ENCODE assay signal across 9 cellular contexts in genomic region chr6:126804255-126805064, GRCh38.
DNase-seq lines count a peak whose midpoint lies in the region; ATAC-seq, FAIRE-seq and TF ChIP-seq lines count a peak whose summit lies in the region.
"Had no signal": no experiment of that assay in that cellular context is flagged by ENCODE, and none has a peak within 500 bp of the region (broad histone marks: within the 10 kb centered on the region; RNA-seq: fewer than 3 reads in every experiment).

No MANE protein-coding gene starts in this region.

- no peak overlapping the region for H3K14ac ChIP-seq in H1 (ENCODE audit: insufficient read length)

- H3K27me3 ChIP-seq in OCI-LY1 (ENCODE audit: insufficient read depth, low read length) (no peaks in the 10 kb centered on the region), H1 (replicated peaks in 1 of 4; ENCODE audit: control insufficient read depth in 3 of 4, extremely low read depth in 1 of 4, insufficient read depth in 3 of 4, low read length in 3 of 4) (no peaks in the 10 kb centered on the region)

- H3K56ac ChIP-seq in H1 (replicated peaks; ENCODE audit: insufficient read length, low read depth, low read length): no peak overlapping the region

- no peak overlapping the region for H4K91ac ChIP-seq in H1 (replicated peaks; ENCODE audit: insufficient read length, low read length)

- TF ChIP-seq CTCF in OCI-LY1 (IDR thresholded peaks at IDR 0.05; ENCODE audit: low read length) (peak; percentile 71), H1 (IDR thresholded peaks at IDR 0.05; ENCODE audit: control extremely low read depth in 1 of 3, insufficient read depth in 1 of 3, low read depth in 1 of 3, low read length in 3 of 3) (peak in 2 of 3 experiments; percentile 53 to 66; a peak in 2 of 4 replicates), mucosa of descending colon (IDR thresholded peaks at IDR 0.05) (peak; percentile 30)

- H3F3A ChIP-seq in OCI-LY1 (ENCODE audit: insufficient read depth, low read length): no peaks in the 10 kb centered on the region

- intact Hi-C loops in mucosa of descending colon (cut with DNase I, micrococcal nuclease): no loop called here

- ATAC-seq in GM19452 (IDR thresholded peaks at IDR 0.05; ENCODE audit: unreplicated experiment): peak; percentile 84
- peak; percentile 92 for ATAC-seq in HG03354 (IDR thresholded peaks at IDR 0.05; ENCODE audit: poor library complexity, severe bottlenecking, unreplicated experiment)
- ATAC-seq in mucosa of descending colon: peak; percentile 36
- ATAC-seq: activated T-cell treated with anti-CD3 and anti-CD28 coated beads, Interleukin-2, amount 50 U/mL, for 72 hours had no signal

- no peak overlapping the region for H2BK20ac ChIP-seq in H1 (ENCODE audit: low read length)

- H3K36me3 ChIP-seq in OCI-LY1 (ENCODE audit: insufficient read depth, low read length) (no peaks in the 10 kb centered on the region), H1 (ENCODE audit: control insufficient read depth in 2 of 4, insufficient read depth in 4 of 4, low read length in 3 of 4) (no peaks in the 10 kb centered on the region), mucosa of descending colon (ENCODE audit: low read depth) (no peaks in the 10 kb centered on the region)

- H2BK12ac ChIP-seq in H1 (ENCODE audit: low read depth, low read length): no peak overlapping the region

- H3K27ac ChIP-seq in OCI-LY1 (ENCODE audit: low read depth, low read length, poor library complexity, severe bottlenecking) (no peak overlapping the region), H1 (ENCODE audit: low read depth, low read length) (no peak overlapping the region)

- H3K4me3 ChIP-seq in OCI-LY1 (ENCODE audit: low read depth, low read length, poor library complexity, severe bottlenecking): no peak overlapping the region
- no peak overlapping the region for H3K4me3 ChIP-seq in H1 (ENCODE audit: extremely low read depth in 1 of 4, insufficient read depth in 2 of 4, low read depth in 3 of 4, low read length in 4 of 4)
- no peak overlapping the region for H3K4me3 ChIP-seq in mucosa of descending colon

- no peak overlapping the region for H3K23ac ChIP-seq in H1 (ENCODE audit: insufficient read length)

- DNase-seq in ELF-1 (ENCODE audit: low read depth, low spot score) (peak; percentile 7), H1 (ENCODE audit: low read depth in 1 of 2, low spot score in 2 of 2) (no peak), mucosa of descending colon (peak in 1 of 3 donors; percentile 47), NCI-H128 (lab: John Stamatoyannopoulos, UW; ENCODE audit: unreplicated experiment) (no peak), NK-92 (lab: John Stamatoyannopoulos, UW; ENCODE audit: unreplicated experiment) (no peak)

- H2AFZ ChIP-seq in OCI-LY1 (ENCODE audit: low read length) (no peak overlapping the region), H1 (ENCODE audit: low read length) (no peak overlapping the region)

- H4K20me1 ChIP-seq in OCI-LY1 (ENCODE audit: insufficient read depth, low read length): no peaks in the 10 kb centered on the region
- H4K20me1 ChIP-seq in H1 (replicated peaks in 1 of 2; ENCODE audit: control insufficient read depth in 1 of 2, insufficient read depth in 2 of 2, low read length in 2 of 2): no peaks in the 10 kb centered on the region

- no peak overlapping the region for H4K5ac ChIP-seq in H1 (ENCODE audit: insufficient read length, low read depth, low read length)

- no peaks in the 10 kb centered on the region for H3K23me2 ChIP-seq in H1 (ENCODE audit: low read depth, low read length)

- no peak for TF ChIP-seq POLR2A in H1 (IDR thresholded peaks at IDR 0.05; ENCODE audit: control extremely low read depth in 1 of 2, low read depth in 2 of 2, low read length in 2 of 2)

- H3K79me2 ChIP-seq in OCI-LY1 (ENCODE audit: insufficient read depth, low read length): no peaks in the 10 kb centered on the region
- no peaks in the 10 kb centered on the region for H3K79me2 ChIP-seq in H1 (ENCODE audit: control insufficient read depth in 1 of 2, insufficient read depth in 2 of 2, low read length in 2 of 2)

- FAIRE-seq in H1 (lab: Jason Lieb, UNC): peak; percentile 45

- no peak overlapping the region for H2BK120ac ChIP-seq in H1 (replicated peaks; ENCODE audit: low read depth, low read length)

- no peak overlapping the region for H3K18ac ChIP-seq in H1 (ENCODE audit: extremely low read depth, low read length)

- no peak overlapping the region for H2AK5ac ChIP-seq in H1 (ENCODE audit: low read depth, low read length)

- H3K9me2 ChIP-seq in OCI-LY1 (ENCODE audit: low read depth, low read length): no peaks in the 10 kb centered on the region

- whole genome bisulfite sequencing in H1 (ENCODE audit: extremely low coverage in 1 of 2, insufficient coverage in 1 of 2, insufficient read length in 1 of 2, insufficient replicate concordance in 2 of 2, low coverage in 1 of 2, low lambda C conversion rate in 2 of 2, missing lambda C conversion rate in 1 of 2), 2 experiments: 69% methylated on average over 6 of the region's 6 CpGs; no CpG with 5 or more reads in 1 of the 2 experiments

- TF ChIP-seq EP300 in H1 (IDR thresholded peaks at IDR 0.05; ENCODE audit: borderline replicate concordance in 1 of 2, low read depth in 2 of 2, low read length in 2 of 2): no peak

- H3K9ac ChIP-seq in OCI-LY1 (ENCODE audit: low read length): no peak overlapping the region
- no peak overlapping the region for H3K9ac ChIP-seq in H1 (replicated peaks in 1 of 4; ENCODE audit: extremely low read depth in 1 of 4, low read depth in 3 of 4, low read length in 3 of 4)

- H2BK5ac ChIP-seq in H1 (ENCODE audit: low read depth, low read length): no peak overlapping the region

- POLR2A ChIA-PET in H1 (lab: Charles Lee; ENCODE audit: partially characterized antibody): interaction anchor here (0.6 kb wide), 1 partner anchor 17 kb away, joined by 4 read pairs; no protein-coding TSS in a partner anchor

- H2BK15ac ChIP-seq in H1 (ENCODE audit: low read length): no peak overlapping the region

- no peak overlapping the region for H3K4me2 ChIP-seq in OCI-LY1 (ENCODE audit: low read length)
- no peak overlapping the region for H3K4me2 ChIP-seq in H1 (ENCODE audit: insufficient read depth in 1 of 2, low read depth in 2 of 2, low read length in 2 of 2)

- H4K8ac ChIP-seq in H1 (ENCODE audit: extremely low read depth, insufficient read depth, low read length): no peak overlapping the region

- peak; percentile 73 to 77 for TF ChIP-seq RAD21 in H1 (IDR thresholded peaks at IDR 0.05 in 1 of 2, conservative IDR thresholded peaks at IDR 0.05 in 1 of 2; ENCODE audit: low read depth in 2 of 2, low read length in 2 of 2)

- no peaks in the 10 kb centered on the region for H3K4me1 ChIP-seq in OCI-LY1 (ENCODE audit: insufficient read depth, low read length, severe bottlenecking)
- H3K4me1 ChIP-seq in H1 (replicated peaks in 1 of 4; ENCODE audit: control insufficient read depth in 3 of 4, insufficient read depth in 4 of 4, low read length in 3 of 4): no peaks in the 10 kb centered on the region
- H3K4me1 ChIP-seq in mucosa of descending colon (ENCODE audit: low read depth): no peaks in the 10 kb centered on the region

- CTCF ChIA-PET in H1 (lab: Charles Lee; ENCODE audit: partially characterized antibody): interaction anchor here (0.6 to 2.7 kb wide), 28 partner anchors 9 to 634 kb away, joined by 3 to 22 read pairs (median 3); no protein-coding TSS in a partner anchor

- H3K9me3 ChIP-seq in OCI-LY1 (ENCODE audit: low read length) (no peaks in the 10 kb centered on the region), H1 (ENCODE audit: insufficient read depth in 2 of 2, low read depth in 1 of 2, low read length in 1 of 2) (no peaks in the 10 kb centered on the region), mucosa of descending colon (no peaks in the 10 kb centered on the region)

- no peaks in the 10 kb centered on the region for H3K79me1 ChIP-seq in H1 (ENCODE audit: low read depth, low read length)

- H3K4ac ChIP-seq in H1 (replicated peaks; ENCODE audit: insufficient read length, low read depth, low read length): no peak overlapping the region

TF ChIP-seq in H1, 55 proteins besides CTCF, POLR2A, EP300 and RAD21:
- no peak for TF ChIP-seq KDM5A (IDR thresholded peaks at IDR 0.05; ENCODE audit: low read length)
- TF ChIP-seq TEAD4 (IDR thresholded peaks at IDR 0.05; ENCODE audit: low read depth, low read length): peak; percentile 72

Comparison
In these comparisons a context has a peak if more than half of its experiments do, and no peak if none do; other contexts are left out.
1. ATAC-seq: peak in every context shown above with its lines; median percentile 92 in HG03354; 84 in GM19452; 36 in mucosa of descending colon.